Comparison of ENCODE assay signal across 8 cellular contexts in the genomic region with DNA sequence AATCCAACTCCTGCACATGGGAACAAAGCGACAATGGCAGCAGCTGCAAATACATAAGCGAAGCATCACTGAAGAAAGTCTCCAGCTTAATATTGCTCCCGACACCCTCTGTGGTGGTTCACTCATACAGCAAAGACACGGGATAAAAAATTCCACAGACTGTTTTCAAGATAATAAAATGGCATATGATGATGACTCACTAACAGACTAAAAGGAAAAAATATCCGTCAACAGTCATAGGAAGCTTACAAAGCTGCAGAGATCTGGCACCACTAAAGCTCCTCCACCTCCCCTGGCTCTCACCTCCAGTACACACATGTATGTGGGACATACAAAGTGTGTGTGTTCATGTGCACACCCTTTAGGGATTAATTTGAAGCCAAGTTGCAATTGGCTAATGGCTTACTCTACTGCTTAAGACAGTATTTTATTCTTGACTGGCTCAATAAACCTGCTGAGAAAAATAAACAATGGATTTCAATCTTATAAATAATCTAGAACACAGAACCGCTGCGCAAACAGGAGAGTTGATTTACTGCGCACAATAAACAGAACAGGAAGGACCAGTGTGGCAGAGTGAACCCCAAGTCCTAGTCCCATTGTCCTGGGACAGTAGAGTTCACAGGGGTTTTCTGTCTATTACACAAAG.
A peak's percentile ranks its signal among the peaks of the same experiment; 100 is the strongest.
DNase-seq lines count a peak whose midpoint lies in the region; ATAC-seq and TF ChIP-seq lines count a peak whose summit lies in the region.

No MANE protein-coding gene starts in this region.

- CTCF ChIA-PET in OCI-LY7 (lab: Charles Lee; ENCODE audit: unreplicated experiment), result no interaction called here

- TF ChIP-seq CTCF in OCI-LY7 (conservative IDR thresholded peaks at IDR 0.05; ENCODE audit: low read length), result no peak

- peaks cover 55% of the 10 kb centered on the region for H4K20me1 ChIP-seq in OCI-LY7 (ENCODE audit: insufficient read depth, low read length)

- H2BK120ac ChIP-seq in mesenchymal stem cell (ENCODE audit: low read depth, low read length), result no peak overlapping the region

- H3K27me3 Mint-ChIP-seq in activated naive CD8-positive, alpha-beta T cell, result no peaks in the 10 kb centered on the region
- no peaks in the 10 kb centered on the region for H3K27me3 Mint-ChIP-seq in activated naive CD8-positive, alpha-beta T cell treated with anti-CD3 and anti-CD28 coated beads for 36 hours

- no peak for DNase-seq in activated naive CD8-positive, alpha-beta T cell treated with anti-CD3 and anti-CD28 coated beads for 36 hours
- DNase-seq in dermis microvascular lymphatic vessel endothelial cell (ENCODE audit: low read depth in 2 of 2), result peak; percentile 92 to 99
- DNase-seq in mesenchymal stem cell, result peak; percentile 89
- no peak for DNase-seq in OCI-LY7 (ENCODE audit: low spot score)
- DNase-seq in iPS-NIHi7 (ENCODE audit: extremely low spot score), result no peak
- DNase-seq in NCI-H2029 treated with DMSO at 0.1 percent for 48 hours (lab: John Stamatoyannopoulos, UW), result no peak

- no peaks in the 10 kb centered on the region for H3K9me3 Mint-ChIP-seq in activated naive CD8-positive, alpha-beta T cell (ENCODE audit: low read depth)
- H3K9me3 Mint-ChIP-seq in activated naive CD8-positive, alpha-beta T cell treated with anti-CD3 and anti-CD28 coated beads for 36 hours, result no peaks in the 10 kb centered on the region

- no peak overlapping the region for H3K4ac ChIP-seq in mesenchymal stem cell (ENCODE audit: low read depth in 1 of 2, low read length in 2 of 2)

- no TSS peak for BruUV-seq in OCI-LY7 (replicated peaks; lab: Mats Ljungman, UMichigan)

- no peak overlapping the region for H2BK5ac ChIP-seq in mesenchymal stem cell (ENCODE audit: low read depth, low read length, poor library complexity, severe bottlenecking)

- no peaks in the 10 kb centered on the region for H3K27me3 ChIP-seq in mesenchymal stem cell (ENCODE audit: control insufficient read depth in 1 of 2, insufficient read depth in 1 of 2, low read length in 2 of 2)

- peaks cover 11% of the 10 kb centered on the region for H3K79me1 ChIP-seq in mesenchymal stem cell (replicated peaks; ENCODE audit: low read length, poor library complexity, severe bottlenecking)

- peaks cover 14% of the 10 kb centered on the region for H3K36me3 Mint-ChIP-seq in activated naive CD8-positive, alpha-beta T cell
- peaks cover 55% of the 10 kb centered on the region for H3K36me3 Mint-ChIP-seq in activated naive CD8-positive, alpha-beta T cell treated with anti-CD3 and anti-CD28 coated beads for 36 hours

- H3K14ac ChIP-seq in mesenchymal stem cell (ENCODE audit: low read length in 2 of 2), result no peak overlapping the region

- intact Hi-C loops in OCI-LY7 (cut with micrococcal nuclease; ENCODE audit: unreplicated experiment), result no loop called here

- 46% methylated on average over 6 of the region's 8 CpGs for WGBS in mesenchymal stem cell

- H3K9me3 ChIP-seq in mesenchymal stem cell (ENCODE audit: control insufficient read depth, low read length) (no peaks in the 10 kb centered on the region), OCI-LY7 (ENCODE audit: low read length) (no peaks in the 10 kb centered on the region)

- H2AFZ ChIP-seq in mesenchymal stem cell (ENCODE audit: low read depth, low read length) (no peak overlapping the region), OCI-LY7 (ENCODE audit: low read length) (no peak overlapping the region)

- peaks cover 14 to 44% of the 10 kb centered on the region in 2 experiments for H3K36me3 ChIP-seq in mesenchymal stem cell (ENCODE audit: control insufficient read depth in 1 of 2, insufficient read depth in 2 of 2, low read depth in 1 of 2, low read length in 2 of 2)
- peaks cover 100% of the 10 kb centered on the region for H3K36me3 ChIP-seq in OCI-LY7 (ENCODE audit: insufficient read depth, low read length)

- peak overlapping the region; percentile 93 for H2AK5ac ChIP-seq in mesenchymal stem cell (ENCODE audit: low read length, severe bottlenecking)

- H3K27ac ChIP-seq in mesenchymal stem cell (ENCODE audit: low read length, poor library complexity, severe bottlenecking), result peak overlapping the region; percentile 90
- no peak overlapping the region for H3K27ac ChIP-seq in OCI-LY7 (ENCODE audit: low read depth, low read length, poor library complexity, severe bottlenecking)

- peak overlapping the region; percentile 86 for H3K9ac ChIP-seq in mesenchymal stem cell (ENCODE audit: low read length)

- H3K4me2 ChIP-seq in mesenchymal stem cell (ENCODE audit: low read length, poor library complexity, severe bottlenecking), result no peak overlapping the region
- H3K4me2 ChIP-seq in OCI-LY7 (ENCODE audit: low read length), result no peak overlapping the region

- H3K9me2 ChIP-seq in OCI-LY7 (ENCODE audit: insufficient read depth, low read length), result no peaks in the 10 kb centered on the region

- H3K4me3 ChIP-seq in mesenchymal stem cell (ENCODE audit: insufficient read depth in 1 of 2, low read depth in 1 of 2, low read length in 2 of 2) (peak overlapping the region in 1 of 2 experiments; percentile 48), OCI-LY7 (ENCODE audit: low read depth, low read length, poor library complexity, severe bottlenecking) (no peak overlapping the region)

- peaks cover 100% of the 10 kb centered on the region for H3K79me2 ChIP-seq in OCI-LY7 (ENCODE audit: insufficient read depth, low read depth, low read length)

- H3K4me3 Mint-ChIP-seq in activated naive CD8-positive, alpha-beta T cell, result no peak overlapping the region
- H3K4me3 Mint-ChIP-seq in activated naive CD8-positive, alpha-beta T cell treated with anti-CD3 and anti-CD28 coated beads for 36 hours, result no peak overlapping the region

- H4K91ac ChIP-seq in mesenchymal stem cell (ENCODE audit: low read length), result no peak overlapping the region

- H2BK12ac ChIP-seq in mesenchymal stem cell (ENCODE audit: low read length in 2 of 2), result no peak overlapping the region

- H3K4me1 Mint-ChIP-seq in activated naive CD8-positive, alpha-beta T cell (ENCODE audit: low read depth), result peaks cover 65% of the 10 kb centered on the region
- H3K4me1 Mint-ChIP-seq in activated naive CD8-positive, alpha-beta T cell treated with anti-CD3 and anti-CD28 coated beads for 36 hours, result peaks cover 52% of the 10 kb centered on the region

- H2BK15ac ChIP-seq in mesenchymal stem cell (ENCODE audit: low read depth, poor library complexity, severe bottlenecking), result no peak overlapping the region

- no peak for ATAC-seq in GM21576 (IDR thresholded peaks at IDR 0.05; ENCODE audit: unreplicated experiment)

- H3K27ac Mint-ChIP-seq in activated naive CD8-positive, alpha-beta T cell, result peak overlapping the region; percentile 50
- no peak overlapping the region for H3K27ac Mint-ChIP-seq in activated naive CD8-positive, alpha-beta T cell treated with anti-CD3 and anti-CD28 coated beads for 36 hours

- H3K23ac ChIP-seq in mesenchymal stem cell (ENCODE audit: low read length in 2 of 2), result no peak overlapping the region

- no peak overlapping the region for H4K8ac ChIP-seq in mesenchymal stem cell (ENCODE audit: low read length)

- peaks cover 19% of the 10 kb centered on the region for H3K4me1 ChIP-seq in mesenchymal stem cell (ENCODE audit: control insufficient read depth, insufficient read depth, low read depth, low read length)
- peaks cover 53% of the 10 kb centered on the region for H3K4me1 ChIP-seq in OCI-LY7 (ENCODE audit: insufficient read depth, low read length, poor library complexity, severe bottlenecking)

- POLR2A ChIA-PET in OCI-LY7 (lab: Charles Lee), result interaction anchor here (0.7 to 0.8 kb wide), 2 partner anchors 15 to 698 kb away, joined by 3 read pairs; no protein-coding TSS in a partner anchor

- peak overlapping the region in 1 of 2 experiments; percentile 73 for H3K18ac ChIP-seq in mesenchymal stem cell (ENCODE audit: low read depth in 1 of 2, low read length in 2 of 2)

Comparison
In these comparisons a context has a peak if more than half of its experiments do, and no peak if none do; other contexts are left out.
1. DNase-seq: peak in dermis microvascular lymphatic vessel endothelial cell (2 of 2) and mesenchymal stem cell (single experiment); none in activated naive CD8-positive, alpha-beta T cell treated with anti-CD3 and anti-CD28 coated beads for 36 hours (single experiment), OCI-LY7 (single experiment), iPS-NIHi7 (single experiment) and NCI-H2029 treated with DMSO at 0.1 percent for 48 hours (single experiment).